8 cellular contexts compared by ENCODE assay signal in genomic region chr9:92021785-92022541, GRCh38.
DNase-seq lines count a peak whose midpoint lies in the region; TF ChIP-seq lines count a peak whose summit lies in the region.
"Not testable (repeated sequence)": the region's sequence is repeated elsewhere in the genome, so short reads cannot be mapped to it uniquely, and the experiment has no call there.

No MANE protein-coding gene starts in this region.

- not testable (repeated sequence) for H3K4me3 ChIP-seq in HEK293 (ENCODE audit: low read depth, low read length); SJCRH30; cardiac fibroblast (replicated peaks in 1 of 2; ENCODE audit: low read depth in 2 of 2, low read length in 2 of 2); fibroblast of villous mesenchyme (ENCODE audit: low read depth, low read length)

- POLR2A ChIA-PET in HEK293 (lab: Yijun Ruan, JAX): not testable (repeated sequence)

- peak; percentile 38 for DNase-seq in AG09319 (ENCODE audit: extremely low read depth, low read depth)
- peak; percentile 83 for DNase-seq in MV-4-11 (lab: John Stamatoyannopoulos, UW)
- peak; percentile 64 to 70 for DNase-seq in SJCRH30
- peak; percentile 7 for DNase-seq in activated naive CD4-positive, alpha-beta T cell treated with Interleukin-2 at 50 U/mL for 16 hours
- peak; percentile 58 to 94 for DNase-seq in cardiac fibroblast (ENCODE audit: low read depth in 2 of 2)
- DNase-seq in fibroblast of villous mesenchyme (ENCODE audit: low read depth): peak; percentile 90
- peak; percentile 26 for DNase-seq in renal cortical epithelial cell (ENCODE audit: low read depth)

- CTCF ChIA-PET in HEK293 (lab: Yijun Ruan, JAX): interaction anchor here (1.3 kb wide), 1 partner anchor 43 kb away, joined by 3 read pairs; no protein-coding TSS in a partner anchor

- H3K9me3 ChIP-seq in HEK293 (ENCODE audit: control insufficient read depth, insufficient read depth, low read depth, low read length); SJCRH30 (replicated peaks): not testable (repeated sequence)

- H3K27me3 ChIP-seq in SJCRH30: not testable (repeated sequence)

- not testable (repeated sequence) for H3K4me1 ChIP-seq in HEK293 (ENCODE audit: control insufficient read depth, insufficient read depth, low read length); SJCRH30

- TF ChIP-seq CTCF in AG09319 (IDR thresholded peaks at IDR 0.05; ENCODE audit: low read depth, low read length); HEK293 (tag by site-specific recombination; IDR thresholded peaks at IDR 0.05); cardiac fibroblast (IDR thresholded peaks at IDR 0.05; ENCODE audit: low read depth, low read length); fibroblast of villous mesenchyme (IDR thresholded peaks at IDR 0.05; ENCODE audit: insufficient read depth, low read depth, low read length): not testable (repeated sequence)

- H3K36me3 ChIP-seq in HEK293 (ENCODE audit: control insufficient read depth in 2 of 2, insufficient read depth in 1 of 2, low read length in 2 of 2); SJCRH30: not testable (repeated sequence)

- not testable (repeated sequence) for H3K27ac ChIP-seq in HEK293 (ENCODE audit: extremely low read depth, low read depth, low read length); SJCRH30

TF ChIP-seq in HEK293, 187 proteins besides CTCF, POLR2A, EP300 and RAD21:
- TF ChIP-seq WT1 (tag by site-specific recombination; IDR thresholded peaks at IDR 0.05) (peak; percentile 32; the same call in 1 of the 2 replicates), ZNF335 (tag by site-specific recombination; conservative IDR thresholded peaks at IDR 0.05) (0 out of 2 replicates have a peak, but pooled peaks have one; percentile 16), ZNF629 (tag by site-specific recombination; IDR thresholded peaks at IDR 0.05) (peak; percentile 40; the same call in 1 of the 2 replicates), MZF1 (tag by site-specific recombination; IDR thresholded peaks at IDR 0.05; ENCODE audit: borderline replicate concordance) (0 out of 2 replicates have a peak, but pooled peaks have one; percentile 21), SCRT2 (tag by site-specific recombination; IDR thresholded peaks at IDR 0.05) (0 out of 2 replicates have a peak, but pooled peaks have one; percentile 10), GLIS1 (tag by site-specific recombination; IDR thresholded peaks at IDR 0.05) (0 out of 2 replicates have a peak, but pooled peaks have one; percentile 8), ZNF184 (tag by site-specific recombination; IDR thresholded peaks at IDR 0.05) (0 out of 2 replicates have a peak, but pooled peaks have one; percentile 6), SETDB1 (IDR thresholded peaks at IDR 0.05; ENCODE audit: insufficient read length, low read length) (peak; percentile 88), SP7 (tag by site-specific recombination; IDR thresholded peaks at IDR 0.05) (peak; percentile 65), ZNF155 (tag by site-specific recombination; IDR thresholded peaks at IDR 0.05) (peak; percentile 54; the same call in 1 of the 2 replicates), EGR2 (tag by site-specific recombination; IDR thresholded peaks at IDR 0.05; ENCODE audit: low read depth) (peak; percentile 66), ZNF660 (tag by site-specific recombination; IDR thresholded peaks at IDR 0.05) (0 out of 2 replicates have a peak, but pooled peaks have one; percentile 29), ZBTB21 (tag by site-specific recombination; IDR thresholded peaks at IDR 0.05) (peak; percentile 52; the same call in 1 of the 2 replicates), ZNF280D (tag by site-specific recombination; IDR thresholded peaks at IDR 0.05) (peak; percentile 91), ZFHX2 (tag by site-specific recombination; conservative IDR thresholded peaks at IDR 0.05) (peak; percentile 77)
- TF ChIP-seq, protein P1, sequence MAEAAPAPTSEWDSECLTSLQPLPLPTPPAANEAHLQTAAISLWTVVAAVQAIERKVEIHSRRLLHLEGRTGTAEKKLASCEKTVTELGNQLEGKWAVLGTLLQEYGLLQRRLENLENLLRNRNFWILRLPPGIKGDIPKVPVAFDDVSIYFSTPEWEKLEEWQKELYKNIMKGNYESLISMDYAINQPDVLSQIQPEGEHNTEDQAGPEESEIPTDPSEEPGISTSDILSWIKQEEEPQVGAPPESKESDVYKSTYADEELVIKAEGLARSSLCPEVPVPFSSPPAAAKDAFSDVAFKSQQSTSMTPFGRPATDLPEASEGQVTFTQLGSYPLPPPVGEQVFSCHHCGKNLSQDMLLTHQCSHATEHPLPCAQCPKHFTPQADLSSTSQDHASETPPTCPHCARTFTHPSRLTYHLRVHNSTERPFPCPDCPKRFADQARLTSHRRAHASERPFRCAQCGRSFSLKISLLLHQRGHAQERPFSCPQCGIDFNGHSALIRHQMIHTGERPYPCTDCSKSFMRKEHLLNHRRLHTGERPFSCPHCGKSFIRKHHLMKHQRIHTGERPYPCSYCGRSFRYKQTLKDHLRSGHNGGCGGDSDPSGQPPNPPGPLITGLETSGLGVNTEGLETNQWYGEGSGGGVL (tag by site-specific recombination; IDR thresholded peaks at IDR 0.05): peak; percentile 36; the same call in 1 of the 2 replicates
- TF ChIP-seq, protein P2, sequence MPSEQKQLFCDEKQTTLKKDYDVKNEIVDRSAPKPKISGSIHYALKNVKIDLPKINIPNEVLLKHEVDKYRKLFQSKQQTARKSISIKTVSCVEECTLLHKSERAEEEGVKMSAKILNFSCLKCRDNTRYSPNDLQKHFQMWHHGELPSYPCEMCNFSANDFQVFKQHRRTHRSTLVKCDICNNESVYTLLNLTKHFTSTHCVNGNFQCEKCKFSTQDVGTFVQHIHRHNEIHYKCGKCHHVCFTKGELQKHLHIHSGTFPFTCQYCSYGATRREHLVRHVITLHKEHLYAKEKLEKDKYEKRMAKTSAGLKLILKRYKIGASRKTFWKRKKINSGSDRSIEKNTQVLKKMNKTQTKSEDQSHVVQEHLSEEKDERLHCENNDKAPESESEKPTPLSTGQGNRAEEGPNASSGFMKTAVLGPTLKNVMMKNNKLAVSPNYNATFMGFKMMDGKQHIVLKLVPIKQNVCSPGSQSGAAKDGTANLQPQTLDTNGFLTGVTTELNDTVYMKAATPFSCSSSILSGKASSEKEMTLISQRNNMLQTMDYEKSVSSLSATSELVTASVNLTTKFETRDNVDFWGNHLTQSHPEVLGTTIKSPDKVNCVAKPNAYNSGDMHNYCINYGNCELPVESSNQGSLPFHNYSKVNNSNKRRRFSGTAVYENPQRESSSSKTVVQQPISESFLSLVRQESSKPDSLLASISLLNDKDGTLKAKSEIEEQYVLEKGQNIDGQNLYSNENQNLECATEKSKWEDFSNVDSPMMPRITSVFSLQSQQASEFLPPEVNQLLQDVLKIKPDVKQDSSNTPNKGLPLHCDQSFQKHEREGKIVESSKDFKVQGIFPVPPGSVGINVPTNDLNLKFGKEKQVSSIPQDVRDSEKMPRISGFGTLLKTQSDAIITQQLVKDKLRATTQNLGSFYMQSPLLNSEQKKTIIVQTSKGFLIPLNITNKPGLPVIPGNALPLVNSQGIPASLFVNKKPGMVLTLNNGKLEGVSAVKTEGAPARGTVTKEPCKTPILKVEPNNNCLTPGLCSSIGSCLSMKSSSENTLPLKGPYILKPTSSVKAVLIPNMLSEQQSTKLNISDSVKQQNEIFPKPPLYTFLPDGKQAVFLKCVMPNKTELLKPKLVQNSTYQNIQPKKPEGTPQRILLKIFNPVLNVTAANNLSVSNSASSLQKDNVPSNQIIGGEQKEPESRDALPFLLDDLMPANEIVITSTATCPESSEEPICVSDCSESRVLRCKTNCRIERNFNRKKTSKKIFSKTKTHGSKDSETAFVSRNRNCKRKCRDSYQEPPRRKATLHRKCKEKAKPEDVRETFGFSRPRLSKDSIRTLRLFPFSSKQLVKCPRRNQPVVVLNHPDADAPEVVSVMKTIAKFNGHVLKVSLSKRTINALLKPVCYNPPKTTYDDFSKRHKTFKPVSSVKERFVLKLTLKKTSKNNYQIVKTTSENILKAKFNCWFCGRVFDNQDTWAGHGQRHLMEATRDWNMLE (tag by site-specific recombination; conservative IDR thresholded peaks at IDR 0.05; ENCODE audit: low read depth): 0 out of 2 replicates have a peak, but pooled peaks have one; percentile 30

Comparison
In these comparisons a context has a peak if more than half of its experiments do, and no peak if none do; other contexts are left out.
1. DNase-seq: peak in every context shown above with its lines; median percentile 90 in fibroblast of villous mesenchyme; 83 in MV-4-11; 76 in cardiac fibroblast; 67 in SJCRH30; 38 in AG09319; 26 in renal cortical epithelial cell; 7 in activated naive CD4-positive, alpha-beta T cell treated with Interleukin-2 at 50 U/mL for 16 hours.